Comparison of ENCODE assay signal across 35 cellular contexts in genomic region chr6:73547046-73547445, GRCh38.
"Had no signal": no experiment of that assay in that cellular context is flagged by ENCODE, and none has a peak within 500 bp of the region (broad histone marks: within the 10 kb centered on the region; RNA-seq: fewer than 3 reads in every experiment).

No MANE protein-coding gene starts in this region.

- H2AFZ ChIP-seq: hepatocyte had no signal

- H3K27me3 ChIP-seq: ascending aorta, breast epithelium, cardiac muscle cell, colonic mucosa, dorsolateral prefrontal cortex, gastroesophageal sphincter, heart right ventricle, hepatocyte had no signal

- H3K4me1 Mint-ChIP-seq: activated B cell treated with CpG ODN at 0.5 μM for 24 hours; activated CD8-positive, alpha-beta memory T cell treated with anti-CD3 and anti-CD28 coated beads, Interleukin-2, amount 10 ng/mL, durations not matched to agents 7 days and 5 days; activated naive CD4-positive, alpha-beta T cell treated with anti-CD3 and anti-CD28 coated beads, Interleukin-2, amount 10 ng/mL, durations not matched to agents 7 days and 5 days; activated naive CD8-positive, alpha-beta T cell treated with anti-CD3 and anti-CD28 coated beads, Interleukin-2, amount 10 ng/mL, durations not matched to agents 7 days and 5 days; brain had no signal

- H3K9me3 ChIP-seq: ascending aorta, breast epithelium, colonic mucosa, gastroesophageal sphincter, heart right ventricle had no signal

- H3K27ac Mint-ChIP-seq: activated B cell treated with CpG ODN at 0.5 μM for 24 hours; activated CD8-positive, alpha-beta memory T cell treated with anti-CD3 and anti-CD28 coated beads, Interleukin-2, amount 10 ng/mL, durations not matched to agents 7 days and 5 days; activated CD8-positive, alpha-beta T cell treated with anti-CD3 and anti-CD28 coated beads for 36 hours; activated naive CD4-positive, alpha-beta T cell treated with anti-CD3 and anti-CD28 coated beads, Interleukin-2, amount 10 ng/mL, durations not matched to agents 7 days and 5 days; activated naive CD4-positive, alpha-beta T cell treated with anti-CD3 and anti-CD28 coated beads, Interleukin-2, amount 50 U/mL, for 72 hours; activated naive CD8-positive, alpha-beta T cell treated with anti-CD3 and anti-CD28 coated beads, Interleukin-2, amount 10 ng/mL, durations not matched to agents 7 days and 5 days; activated T-helper 1 cell treated with anti-CD3 and anti-CD28 coated beads, Interleukin-12 subunit alpha, Interleukin-12 subunit beta, Interleukin-2, Interleukin-4 antibody, amounts not matched to agents 30 ng/mL and 10 ng/mL and 1 ng/mL, durations not matched to agents 14 hours and 24 hours and 36 hours; activated T-helper 2 cell treated with anti-CD3 and anti-CD28 coated beads, Interferon-gamma antibody, Interleukin-2, Interleukin-4, amounts not matched to agents 10 μg/mL and 5 μg/mL and 100 μg/mL, durations not matched to agents 14 hours and 24 hours and 36 hours; brain; endodermal cell; T-helper 2 cell treated with Interferon-gamma antibody and Interleukin-4, amounts not matched to agents 5 μg/mL and 100 μg/mL, for 36 hours had no signal

- ATAC-seq: activated CD4-positive, CD25-positive, alpha-beta regulatory T cell treated with anti-CD3 and anti-CD28 coated beads, Interleukin-2, amount 50 U/mL, for 24 hours; activated CD8-positive, alpha-beta memory T cell treated with anti-CD3 and anti-CD28 coated beads, Interleukin-2, amount 10 ng/mL, durations not matched to agents 7 days and 5 days; activated CD8-positive, alpha-beta T cell treated with anti-CD3 and anti-CD28 coated beads for 36 hours; activated naive CD4-positive, alpha-beta T cell treated with anti-CD3 and anti-CD28 coated beads, Interleukin-2, amount 50 U/mL, for 72 hours; esophagus mucosa; gastroesophageal sphincter; heart right ventricle had no signal

- H3K9me3 Mint-ChIP-seq: activated B cell treated with CpG ODN at 0.5 μM for 24 hours; activated CD8-positive, alpha-beta T cell treated with anti-CD3 and anti-CD28 coated beads for 36 hours; activated naive CD4-positive, alpha-beta T cell treated with anti-CD3 and anti-CD28 coated beads, Interleukin-2, amount 10 ng/mL, durations not matched to agents 7 days and 5 days; activated naive CD4-positive, alpha-beta T cell treated with anti-CD3 and anti-CD28 coated beads, Interleukin-2, amount 50 U/mL, for 72 hours; activated naive CD8-positive, alpha-beta T cell treated with anti-CD3 and anti-CD28 coated beads, Interleukin-2, amount 10 ng/mL, durations not matched to agents 7 days and 5 days; activated T-helper 1 cell treated with anti-CD3 and anti-CD28 coated beads, Interleukin-12 subunit alpha, Interleukin-12 subunit beta, Interleukin-2, Interleukin-4 antibody, amounts not matched to agents 30 ng/mL and 10 ng/mL and 1 ng/mL, durations not matched to agents 14 hours and 24 hours and 36 hours; activated T-helper 2 cell treated with anti-CD3 and anti-CD28 coated beads, Interferon-gamma antibody, Interleukin-2, Interleukin-4, amounts not matched to agents 10 μg/mL and 5 μg/mL and 100 μg/mL, durations not matched to agents 14 hours and 24 hours and 36 hours; endodermal cell; T-helper 2 cell treated with Interferon-gamma antibody and Interleukin-4, amounts not matched to agents 5 μg/mL and 100 μg/mL, for 36 hours had no signal

- H3K4me3 ChIP-seq: ascending aorta, breast epithelium, cardiac muscle cell, colonic mucosa, dorsolateral prefrontal cortex, gastroesophageal sphincter, heart right ventricle, hepatocyte had no signal

- H3K36me3 Mint-ChIP-seq: activated CD8-positive, alpha-beta memory T cell treated with anti-CD3 and anti-CD28 coated beads, Interleukin-2, amount 10 ng/mL, durations not matched to agents 7 days and 5 days; activated naive CD4-positive, alpha-beta T cell treated with anti-CD3 and anti-CD28 coated beads, Interleukin-2, amount 10 ng/mL, durations not matched to agents 7 days and 5 days; activated naive CD4-positive, alpha-beta T cell treated with anti-CD3 and anti-CD28 coated beads, Interleukin-2, amount 50 U/mL, for 72 hours; activated naive CD8-positive, alpha-beta T cell treated with anti-CD3 and anti-CD28 coated beads, Interleukin-2, amount 10 ng/mL, durations not matched to agents 7 days and 5 days; brain had no signal

- H3K27me3 Mint-ChIP-seq: activated B cell treated with CpG ODN at 0.5 μM for 24 hours; activated CD8-positive, alpha-beta T cell treated with anti-CD3 and anti-CD28 coated beads for 36 hours; brain had no signal

- H3K36me3 ChIP-seq: ascending aorta, breast epithelium, cardiac muscle cell, colonic mucosa, gastroesophageal sphincter, heart right ventricle, WERI-Rb-1 had no signal

- H3K27ac ChIP-seq: ascending aorta, breast epithelium, cardiac muscle cell, colonic mucosa, dorsolateral prefrontal cortex, gastroesophageal sphincter, heart right ventricle, hepatocyte, WERI-Rb-1 had no signal

- H3K4me2 ChIP-seq: hepatocyte had no signal

- H3K4me1 ChIP-seq: ascending aorta, breast epithelium, colonic mucosa, gastroesophageal sphincter, heart right ventricle had no signal

- H3K79me2 ChIP-seq: hepatocyte had no signal

- H3K4me3 Mint-ChIP-seq: activated B cell treated with CpG ODN at 0.5 μM for 24 hours; activated CD8-positive, alpha-beta memory T cell treated with anti-CD3 and anti-CD28 coated beads, Interleukin-2, amount 10 ng/mL, durations not matched to agents 7 days and 5 days; activated CD8-positive, alpha-beta T cell treated with anti-CD3 and anti-CD28 coated beads for 36 hours; activated naive CD4-positive, alpha-beta T cell treated with anti-CD3 and anti-CD28 coated beads, Interleukin-2, amount 10 ng/mL, durations not matched to agents 7 days and 5 days; activated naive CD8-positive, alpha-beta T cell treated with anti-CD3 and anti-CD28 coated beads, Interleukin-2, amount 10 ng/mL, durations not matched to agents 7 days and 5 days; activated T-helper 1 cell treated with anti-CD3 and anti-CD28 coated beads, Interleukin-12 subunit alpha, Interleukin-12 subunit beta, Interleukin-2, Interleukin-4 antibody, amounts not matched to agents 30 ng/mL and 10 ng/mL and 1 ng/mL, durations not matched to agents 14 hours and 24 hours and 36 hours; brain; endodermal cell; T-helper 2 cell treated with Interferon-gamma antibody and Interleukin-4, amounts not matched to agents 5 μg/mL and 100 μg/mL, for 36 hours had no signal

- DNase-seq: activated B cell treated with CpG ODN at 0.5 μM for 24 hours; activated CD4-positive, alpha-beta T cell treated with anti-CD3 and anti-CD28 coated beads for 48 hours; activated CD4-positive, alpha-beta T cell treated with anti-CD3 and anti-CD28 coated beads, Interleukin-2, amount 50 U/mL, for 1 hour; activated CD4-positive, alpha-beta T cell treated with anti-CD3 and anti-CD28 coated beads, Interleukin-2, amount 50 U/mL, for 48 hours; activated CD8-positive, alpha-beta memory T cell treated with anti-CD3 and anti-CD28 coated beads, Interleukin-2, amount 10 ng/mL, durations not matched to agents 7 days and 5 days; activated CD8-positive, alpha-beta memory T cell treated with anti-CD3 and anti-CD28 coated beads, Interleukin-2, amount 50 U/mL, for 4 hours; activated CD8-positive, alpha-beta T cell treated with anti-CD3 and anti-CD28 coated beads for 36 hours; activated gamma-delta T cell; activated naive CD4-positive, alpha-beta T cell; activated naive CD4-positive, alpha-beta T cell treated with anti-CD3 and anti-CD28 coated beads, Interleukin-2, amount 10 ng/mL, durations not matched to agents 7 days and 5 days; activated naive CD8-positive, alpha-beta T cell treated with anti-CD3 and anti-CD28 coated beads, Interleukin-2, amount 10 ng/mL, durations not matched to agents 7 days and 5 days; activated T-cell treated with anti-CD3 and anti-CD28 coated beads, Interleukin-2, amount 50 U/mL, for 1 hour; activated T-cell treated with anti-CD3 and anti-CD28 coated beads, Interleukin-2, amount 50 U/mL, for 48 hours; central memory CD4-positive, alpha-beta T cell; cerebellar nuclear complex; colonic mucosa; dorsolateral prefrontal cortex; effector memory CD4-positive, alpha-beta T cell; endodermal cell; foreskin melanocyte; heart right ventricle; T1000; WERI-Rb-1 had no signal
